14 cellular contexts compared by ENCODE assay signal in the genomic region with DNA sequence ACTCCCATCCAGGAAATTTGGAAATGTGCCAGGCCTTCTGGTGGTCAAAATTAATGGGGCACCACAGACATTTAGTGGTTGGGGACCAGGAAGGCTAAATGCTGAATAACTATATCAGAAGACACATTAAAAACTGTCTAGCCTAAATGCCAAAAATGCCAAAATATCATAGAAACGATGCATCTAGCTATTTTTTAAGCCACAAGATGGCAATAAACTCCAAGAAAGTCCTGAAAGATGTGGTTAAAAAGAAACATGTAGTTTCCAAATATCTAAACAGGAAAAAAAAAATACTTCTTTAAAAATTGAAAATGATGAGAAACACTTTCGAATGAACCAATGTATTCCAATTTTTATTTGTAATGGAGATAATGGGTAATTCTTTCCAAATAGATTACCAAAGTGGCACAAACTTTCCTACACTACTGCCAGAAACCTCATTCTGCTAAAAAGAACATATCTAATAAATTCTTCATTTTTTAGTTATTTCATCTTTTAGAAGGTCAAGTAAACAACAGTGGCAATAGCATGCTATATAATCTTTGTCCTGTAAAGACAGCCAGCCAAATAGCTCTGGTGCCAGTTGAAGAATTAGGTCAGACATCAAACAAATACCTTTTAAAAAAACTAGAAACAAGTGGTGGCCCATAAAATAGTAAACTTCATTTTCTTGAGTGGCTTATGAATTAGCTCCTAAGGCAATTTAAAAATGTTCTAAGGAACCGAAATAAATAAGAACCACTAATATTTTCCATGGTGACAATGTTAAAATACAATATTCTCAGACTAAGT. TPM values are rescaled to one million over a fixed set of nuclear protein-coding genes. Genes with fewer than 3 reads are reported as not detected.
DNase-seq lines count a peak whose midpoint lies in the region; ATAC-seq and TF ChIP-seq lines count a peak whose summit lies in the region.
"Had no signal": no experiment of that assay in that cellular context is flagged by ENCODE, and none has a peak within 500 bp of the region (broad histone marks: within the 10 kb centered on the region; RNA-seq: fewer than 3 reads in every experiment).

No MANE protein-coding gene starts in this region.

- H3K4me1 ChIP-seq in body of pancreas (peaks cover 5% of the 10 kb centered on the region), mesenchymal stem cell (ENCODE audit: control insufficient read depth, insufficient read depth, low read depth, low read length) (no peaks in the 10 kb centered on the region)

- intact Hi-C loops in body of pancreas (cut with DNase I) = no loop called here

- no peak overlapping the region for H2AFZ ChIP-seq in mesenchymal stem cell (ENCODE audit: low read depth, low read length)

- no peaks in the 10 kb centered on the region for H3K4me1 Mint-ChIP-seq in activated T-helper 17 cell treated with anti-CD3 and anti-CD28 coated beads, Interleukin-2, amount 50 U/mL, for 72 hours
- H3K4me1 Mint-ChIP-seq: naive thymus-derived CD4-positive, alpha-beta T cell; stimulated activated naive B cell treated with anti-CD40 and anti-IgM and Interleukin-4, amounts not matched to agents 10 μg/mL and 1 μg/mL and 100 μg/mL, for 72 hours had no signal

- TF ChIP-seq POLR2A in body of pancreas (IDR thresholded peaks at IDR 0.05) = no peak

- no peak overlapping the region for H2BK12ac ChIP-seq in mesenchymal stem cell (ENCODE audit: low read length in 2 of 2)

- H2BK15ac ChIP-seq in mesenchymal stem cell (ENCODE audit: low read depth, poor library complexity, severe bottlenecking) = no peak overlapping the region

- no peak overlapping the region for H3K14ac ChIP-seq in mesenchymal stem cell (ENCODE audit: low read length in 2 of 2)

- H3K27ac ChIP-seq in body of pancreas (no peak overlapping the region), mesenchymal stem cell (ENCODE audit: low read length, poor library complexity, severe bottlenecking) (no peak overlapping the region)

- no peak overlapping the region for H3K4me3 Mint-ChIP-seq in activated T-helper 17 cell treated with anti-CD3 and anti-CD28 coated beads, Interleukin-2, amount 50 U/mL, for 72 hours
- H3K4me3 Mint-ChIP-seq: effector memory CD8-positive, alpha-beta T cell; naive thymus-derived CD4-positive, alpha-beta T cell; stimulated activated naive B cell treated with anti-CD40 and anti-IgM and Interleukin-4, amounts not matched to agents 10 μg/mL and 1 μg/mL and 100 μg/mL, for 72 hours had no signal

- no peak for ATAC-seq in body of pancreas
- ATAC-seq in GM21619 (IDR thresholded peaks at IDR 0.05; ENCODE audit: unreplicated experiment) = no peak
- no peak for ATAC-seq in GM19467 (IDR thresholded peaks at IDR 0.05; ENCODE audit: unreplicated experiment)
- no peak for ATAC-seq in activated T-helper 17 cell treated with anti-CD3 and anti-CD28 coated beads, Interleukin-2, amount 50 U/mL, for 72 hours (replicated peaks)
- ATAC-seq: effector memory CD8-positive, alpha-beta T cell; naive thymus-derived CD4-positive, alpha-beta T cell; stimulated activated naive B cell treated with anti-CD40 and anti-IgM and Interleukin-4, amounts not matched to agents 10 μg/mL and 1 μg/mL and 100 μg/mL, for 72 hours had no signal

- H3K9me3 Mint-ChIP-seq in activated T-helper 17 cell treated with anti-CD3 and anti-CD28 coated beads, Interleukin-2, amount 50 U/mL, for 72 hours = no peaks in the 10 kb centered on the region
- H3K9me3 Mint-ChIP-seq: effector memory CD8-positive, alpha-beta T cell; naive thymus-derived CD4-positive, alpha-beta T cell; stimulated activated naive B cell treated with anti-CD40 and anti-IgM and Interleukin-4, amounts not matched to agents 10 μg/mL and 1 μg/mL and 100 μg/mL, for 72 hours had no signal

- TF ChIP-seq CTCF in AG10803 (conservative IDR thresholded peaks at IDR 0.05; ENCODE audit: low read length) (peak; percentile 59), body of pancreas (IDR thresholded peaks at IDR 0.05) (peak in 4 of 7 experiments; percentile 9 to 22 (median 12))

- no peak overlapping the region for H2BK5ac ChIP-seq in mesenchymal stem cell (ENCODE audit: low read depth, low read length, poor library complexity, severe bottlenecking)

- H3K9me3 ChIP-seq in body of pancreas = no peaks in the 10 kb centered on the region
- no peaks in the 10 kb centered on the region for H3K9me3 ChIP-seq in mesenchymal stem cell (ENCODE audit: control insufficient read depth, low read length)

- H3K36me3 Mint-ChIP-seq in activated T-helper 17 cell treated with anti-CD3 and anti-CD28 coated beads, Interleukin-2, amount 50 U/mL, for 72 hours (ENCODE audit: low read depth) = peaks cover 72% of the 10 kb centered on the region

- H3K27me3 Mint-ChIP-seq in activated T-helper 17 cell treated with anti-CD3 and anti-CD28 coated beads, Interleukin-2, amount 50 U/mL, for 72 hours = no peaks in the 10 kb centered on the region
- H3K27me3 Mint-ChIP-seq: effector memory CD8-positive, alpha-beta T cell; naive thymus-derived CD4-positive, alpha-beta T cell; stimulated activated naive B cell treated with anti-CD40 and anti-IgM and Interleukin-4, amounts not matched to agents 10 μg/mL and 1 μg/mL and 100 μg/mL, for 72 hours had no signal

- H2BK120ac ChIP-seq in mesenchymal stem cell (ENCODE audit: low read depth, low read length) = no peak overlapping the region

- no peak overlapping the region for H4K8ac ChIP-seq in mesenchymal stem cell (ENCODE audit: low read length)

- no peak overlapping the region for H3K4me2 ChIP-seq in mesenchymal stem cell (ENCODE audit: low read length, poor library complexity, severe bottlenecking)

- H4K91ac ChIP-seq in mesenchymal stem cell (ENCODE audit: low read length) = no peak overlapping the region

- no peaks in the 10 kb centered on the region for H3K36me3 ChIP-seq in body of pancreas (replicated peaks in 1 of 2; ENCODE audit: insufficient read depth in 1 of 2, low read depth in 2 of 2)
- peaks cover 9 to 21% of the 10 kb centered on the region in 2 experiments for H3K36me3 ChIP-seq in mesenchymal stem cell (ENCODE audit: control insufficient read depth in 1 of 2, insufficient read depth in 2 of 2, low read depth in 1 of 2, low read length in 2 of 2)

- H3K27me3 ChIP-seq in body of pancreas (no peaks in the 10 kb centered on the region), mesenchymal stem cell (ENCODE audit: control insufficient read depth in 1 of 2, insufficient read depth in 1 of 2, low read length in 2 of 2) (no peaks in the 10 kb centered on the region)

- no peak overlapping the region for H3K4ac ChIP-seq in mesenchymal stem cell (ENCODE audit: low read depth in 1 of 2, low read length in 2 of 2)

- no peak overlapping the region for H3K27ac Mint-ChIP-seq in activated T-helper 17 cell treated with anti-CD3 and anti-CD28 coated beads, Interleukin-2, amount 50 U/mL, for 72 hours
- H3K27ac Mint-ChIP-seq: stimulated activated naive B cell treated with anti-CD40 and anti-IgM and Interleukin-4, amounts not matched to agents 10 μg/mL and 1 μg/mL and 100 μg/mL, for 72 hours had no signal

- H3K18ac ChIP-seq in mesenchymal stem cell (ENCODE audit: low read depth in 1 of 2, low read length in 2 of 2) = no peak overlapping the region

- H3K79me1 ChIP-seq in mesenchymal stem cell (replicated peaks; ENCODE audit: low read length, poor library complexity, severe bottlenecking) = peaks cover 12% of the 10 kb centered on the region

- DNase-seq in AG10803 (ENCODE audit: low read depth) = peak; percentile 44
- DNase-seq in LHCN-M2 (ENCODE audit: low read depth) = peak; percentile 5
- DNase-seq in body of pancreas = no peak
- DNase-seq in mesenchymal stem cell = no peak
- no peak for DNase-seq in activated naive CD4-positive, alpha-beta T cell treated with anti-CD3 and anti-CD28 coated beads, Interleukin-2, amount 50 U/mL, for 16 hours
- DNase-seq: activated CD4-positive, alpha-beta T cell treated with anti-CD3 and anti-CD28 coated beads, Interleukin-2, amount 50 U/mL, for 4 hours; activated naive CD4-positive, alpha-beta T cell treated with Interleukin-2 at 50 U/mL for 16 hours; effector memory CD8-positive, alpha-beta T cell; naive thymus-derived CD4-positive, alpha-beta T cell; NCI-H226; stimulated activated naive B cell treated with anti-CD40 and anti-IgM and Interleukin-4, amounts not matched to agents 10 μg/mL and 1 μg/mL and 100 μg/mL, for 72 hours had no signal

- no peak overlapping the region for H3K23ac ChIP-seq in mesenchymal stem cell (ENCODE audit: low read length in 2 of 2)

- H2AK5ac ChIP-seq in mesenchymal stem cell (ENCODE audit: low read length, severe bottlenecking) = no peak overlapping the region

- WGBS in body of pancreas, 2 donors = 58 to 68% methylated on average over 3 of the region's 3 CpGs
- WGBS in mesenchymal stem cell = no CpG with 5 or more reads among the region's 3 CpGs

- H3K4me3 ChIP-seq in AG10803 (ENCODE audit: low read length) (no peak overlapping the region), body of pancreas (no peak overlapping the region), mesenchymal stem cell (ENCODE audit: insufficient read depth in 1 of 2, low read depth in 1 of 2, low read length in 2 of 2) (no peak overlapping the region)

- H3K9ac ChIP-seq in mesenchymal stem cell (ENCODE audit: low read length) = peak overlapping the region; percentile 18

RNA-seq across cellular contexts. Expression of a gene that starts 19.7 kb away (rescaled TPM):
- total RNA-seq in LHCN-M2 (2014; rRNA removed) = 50.4 and 60.9 TPM in 2 replicates
- polyA plus RNA-seq in LHCN-M2 (2012) = 12.2 TPM
- total RNA-seq in body of pancreas = 10 to 100 TPM; 23.1 to 38.2 TPM
- polyA plus RNA-seq in mesenchymal stem cell (2013, experiment 1 of 2) = 27.9 TPM
- polyA plus RNA-seq in mesenchymal stem cell (2013, experiment 2 of 2) = 27.6 TPM
- 10 to 100 TPM; 32.4 to 48.4 TPM for total RNA-seq in activated T-helper 17 cell treated with anti-CD3 and anti-CD28 coated beads, Interleukin-2, amount 50 U/mL, for 72 hours

RNA-seq across cellular contexts. Expression of a gene that starts 50.6 kb away (rescaled TPM):
- total RNA-seq in LHCN-M2 (2014; rRNA removed) = not detected in 2 replicates
- polyA plus RNA-seq in LHCN-M2 (2012) = not detected
- not detected for total RNA-seq in body of pancreas
- not detected for polyA plus RNA-seq in mesenchymal stem cell (2013, experiment 1 of 2)
- not detected for polyA plus RNA-seq in mesenchymal stem cell (2013, experiment 2 of 2)
- not detected for total RNA-seq in activated T-helper 17 cell treated with anti-CD3 and anti-CD28 coated beads, Interleukin-2, amount 50 U/mL, for 72 hours
- total RNA-seq: naive thymus-derived CD4-positive, alpha-beta T cell had no signal
- polyA plus RNA-seq: naive thymus-derived CD4-positive, alpha-beta T cell had no signal

RNA-seq across cellular contexts. Expression of a gene that starts 57.2 kb away (rescaled TPM):
- total RNA-seq in LHCN-M2 (2014; rRNA removed) (62.7 and 75.9 TPM in 2 replicates), body of pancreas (10 to 100 TPM in 1 of 2 donors, 1 to 10 TPM in 1; 7.6 to 36.6 TPM)
- polyA plus RNA-seq in LHCN-M2 (2012) = 96.5 TPM
- polyA plus RNA-seq in mesenchymal stem cell (2013, experiment 1 of 2) = 138 TPM
- polyA plus RNA-seq in mesenchymal stem cell (2013, experiment 2 of 2) = 135 TPM
- under 1 TPM in 1 of 2 donors, not detected in 1; 0.17 TPM for total RNA-seq in activated T-helper 17 cell treated with anti-CD3 and anti-CD28 coated beads, Interleukin-2, amount 50 U/mL, for 72 hours

Comparison
In these comparisons a context has a peak if more than half of its experiments do, and no peak if none do; other contexts are left out.
1. DNase-seq: peak in AG10803 (single experiment) and LHCN-M2 (single experiment); none in body of pancreas (0 of 4), mesenchymal stem cell (single experiment) and activated naive CD4-positive, alpha-beta T cell treated with anti-CD3 and anti-CD28 coated beads, Interleukin-2, amount 50 U/mL, for 16 hours (single experiment).
2. RNA of a gene that starts 57.2 kb away (total RNA-seq): 62.7 to 75.9 TPM in LHCN-M2 and 7.6 to 36.6 TPM in body of pancreas; 0.17 TPM in activated T-helper 17 cell treated with anti-CD3 and anti-CD28 coated beads, Interleukin-2, amount 50 U/mL, for 72 hours; every median in the first group is over 4 times any median in the second.